18 cellular contexts compared by ENCODE assay signal in genomic region chrX:66625525-66625924, GRCh38. TPM values are rescaled to one million over a fixed set of nuclear protein-coding genes. Genes with fewer than 3 reads are reported as not detected.
DNase-seq lines count a peak whose midpoint lies in the region; ATAC-seq and TF ChIP-seq lines count a peak whose summit lies in the region.
"Had no signal": no experiment of that assay in that cellular context is flagged by ENCODE, and none has a peak within 500 bp of the region (broad histone marks: within the 10 kb centered on the region; RNA-seq: fewer than 3 reads in every experiment).

No MANE protein-coding gene starts in this region.

- peaks cover 2% of the 10 kb centered on the region for H3K4me1 Mint-ChIP-seq in activated CD8-positive, alpha-beta memory T cell treated with anti-CD3 and anti-CD28 coated beads, Interleukin-2, amount 10 ng/mL, durations not matched to agents 7 days and 5 days

- H3K36me3 Mint-ChIP-seq in activated CD8-positive, alpha-beta memory T cell treated with anti-CD3 and anti-CD28 coated beads, Interleukin-2, amount 10 ng/mL, durations not matched to agents 7 days and 5 days = no peaks in the 10 kb centered on the region
- H3K36me3 Mint-ChIP-seq: activated naive CD8-positive, alpha-beta T cell had no signal

- no peak overlapping the region for H3K4me3 Mint-ChIP-seq in activated CD8-positive, alpha-beta memory T cell treated with anti-CD3 and anti-CD28 coated beads, Interleukin-2, amount 10 ng/mL, durations not matched to agents 7 days and 5 days
- H3K4me3 Mint-ChIP-seq: activated naive CD8-positive, alpha-beta T cell; GM23338 had no signal

- H3K27ac Mint-ChIP-seq in activated CD8-positive, alpha-beta memory T cell treated with anti-CD3 and anti-CD28 coated beads, Interleukin-2, amount 10 ng/mL, durations not matched to agents 7 days and 5 days = no peak overlapping the region
- H3K27ac Mint-ChIP-seq: activated naive CD8-positive, alpha-beta T cell; GM23338 had no signal

- H3K27me3 Mint-ChIP-seq in activated CD8-positive, alpha-beta memory T cell treated with anti-CD3 and anti-CD28 coated beads, Interleukin-2, amount 10 ng/mL, durations not matched to agents 7 days and 5 days = no peaks in the 10 kb centered on the region
- H3K27me3 Mint-ChIP-seq: activated naive CD8-positive, alpha-beta T cell had no signal

- H3K79me2 ChIP-seq in DND-41 (ENCODE audit: insufficient read depth, low read length) = no peaks in the 10 kb centered on the region
- H3K79me2 ChIP-seq: parathyroid adenoma had no signal

- H3K4me2 ChIP-seq in DND-41 (ENCODE audit: insufficient read depth, low read length) = no peak overlapping the region
- H3K4me2 ChIP-seq: GM23338 had no signal

- no peak overlapping the region for H2AFZ ChIP-seq in DND-41 (ENCODE audit: low read depth, low read length)
- H2AFZ ChIP-seq: GM23338, parathyroid adenoma had no signal

- intact Hi-C loops in left lung (cut with DNase I) = no loop called here

- no peaks in the 10 kb centered on the region for H3K9me3 ChIP-seq in DND-41 (ENCODE audit: insufficient read depth, low read length, severe bottlenecking)
- no peaks in the 10 kb centered on the region for H3K9me3 ChIP-seq in left lung
- H3K9me3 ChIP-seq: gastroesophageal sphincter, transverse colon had no signal

- H3K4me3 ChIP-seq in DND-41 (ENCODE audit: low read depth in 1 of 2, low read length in 2 of 2) (no peak overlapping the region), left lung (no peak overlapping the region)
- H3K4me3 ChIP-seq: gastroesophageal sphincter, GM23338, transverse colon had no signal

- peak; percentile 36 for DNase-seq in DND-41
- no peak for DNase-seq in left lung
- DNase-seq in Kasumi-1 (lab: John Stamatoyannopoulos, UW) = no peak
- DNase-seq in stimulated activated naive CD4-positive, alpha-beta T cell treated with Interleukin-2 at 50 U/mL for 16 hours (lab: John Stamatoyannopoulos, UW) = no peak
- no peak for DNase-seq in activated CD8-positive, alpha-beta memory T cell treated with anti-CD3 and anti-CD28 coated beads, Interleukin-2, amount 10 ng/mL, durations not matched to agents 7 days and 5 days
- DNase-seq: activated CD8-positive, alpha-beta memory T cell treated with anti-CD3 and anti-CD28 coated beads, Interleukin-2, amount 50 U/mL, for 48 hours; islet precursor cell; NCI-H2081 treated with DMSO at 0.1 percent for 48 hours; stimulated activated CD4-positive, alpha-beta T cell treated with anti-CD3 and anti-CD28 coated beads, Interleukin-12 subunit alpha, Interleukin-12 subunit beta, amount 100 ng/mL, for 4 hours; transverse colon had no signal

- H3K4me1 ChIP-seq in DND-41 (ENCODE audit: insufficient read depth, low read length) (no peaks in the 10 kb centered on the region), left lung (no peaks in the 10 kb centered on the region)
- H3K4me1 ChIP-seq: gastroesophageal sphincter, parathyroid adenoma, transverse colon had no signal

- CTCF ChIA-PET in activated CD8-positive, alpha-beta memory T cell treated with anti-CD3 and anti-CD28 coated beads, Interleukin-2, amount 10 ng/mL, durations not matched to agents 7 days and 5 days (lab: Charles Lee) = no interaction called here

- TF ChIP-seq CTCF in DND-41 (IDR thresholded peaks at IDR 0.05; ENCODE audit: borderline replicate concordance, extremely low read depth, low read length, poor library complexity, severe bottlenecking) (no peak), left lung (IDR thresholded peaks at IDR 0.05) (no peak)

- ATAC-seq in DND-41 (ENCODE audit: insufficient read depth, low read depth) (peak; percentile 67), GM19395 (IDR thresholded peaks at IDR 0.05; ENCODE audit: unreplicated experiment) (peak; percentile 78), HG02588 (IDR thresholded peaks at IDR 0.05; ENCODE audit: unreplicated experiment) (peak; percentile 87), HG03457 (IDR thresholded peaks at IDR 0.05; ENCODE audit: unreplicated experiment) (peak; percentile 71), left lung (no peak)
- ATAC-seq in activated CD8-positive, alpha-beta memory T cell treated with anti-CD3 and anti-CD28 coated beads, Interleukin-2, amount 10 ng/mL, durations not matched to agents 7 days and 5 days = no peak
- ATAC-seq: gastroesophageal sphincter, GM23338 had no signal

- H3K27me3 ChIP-seq in DND-41 (ENCODE audit: insufficient read depth, low read length, poor library complexity) (no peaks in the 10 kb centered on the region), left lung (no peaks in the 10 kb centered on the region)
- H3K27me3 ChIP-seq: gastroesophageal sphincter, transverse colon had no signal

- no peak overlapping the region for H3K9ac ChIP-seq in DND-41 (ENCODE audit: low read depth, low read length)
- H3K9ac ChIP-seq: parathyroid adenoma had no signal

- H4K20me1 ChIP-seq in DND-41 (ENCODE audit: insufficient read depth, low read length) = no peaks in the 10 kb centered on the region

- H3K27ac ChIP-seq in DND-41 (ENCODE audit: low read length) (no peak overlapping the region), left lung (no peak overlapping the region)
- H3K27ac ChIP-seq: gastroesophageal sphincter, parathyroid adenoma, transverse colon, VCaP had no signal

- no peaks in the 10 kb centered on the region for H3K36me3 ChIP-seq in DND-41 (ENCODE audit: insufficient read depth, low read length)
- no peaks in the 10 kb centered on the region for H3K36me3 ChIP-seq in left lung
- H3K36me3 ChIP-seq: gastroesophageal sphincter, transverse colon had no signal

- no peaks in the 10 kb centered on the region for H3K9me3 Mint-ChIP-seq in activated CD8-positive, alpha-beta memory T cell treated with anti-CD3 and anti-CD28 coated beads, Interleukin-2, amount 10 ng/mL, durations not matched to agents 7 days and 5 days (ENCODE audit: low read depth)
- H3K9me3 Mint-ChIP-seq: GM23338 had no signal

RNA-seq across cellular contexts. Expression of gene EDA2R, which starts 13.4 kb away (rescaled TPM):
- total RNA-seq in left lung = 1 to 10 TPM; 2.6 to 7.9 TPM
- 1 to 10 TPM; 3.6 to 5.4 TPM for total RNA-seq in activated CD8-positive, alpha-beta memory T cell treated with anti-CD3 and anti-CD28 coated beads, Interleukin-2, amount 10 ng/mL, durations not matched to agents 7 days and 5 days

Comparison
In these comparisons a context has a peak if more than half of its experiments do, and no peak if none do; other contexts are left out.
1. ATAC-seq: peak in DND-41 (single experiment), GM19395 (single experiment), HG02588 (single experiment) and HG03457 (single experiment); none in left lung (single experiment) and activated CD8-positive, alpha-beta memory T cell treated with anti-CD3 and anti-CD28 coated beads, Interleukin-2, amount 10 ng/mL, durations not matched to agents 7 days and 5 days (single experiment).